9 cellular contexts compared by ENCODE assay signal in the genomic region with DNA sequence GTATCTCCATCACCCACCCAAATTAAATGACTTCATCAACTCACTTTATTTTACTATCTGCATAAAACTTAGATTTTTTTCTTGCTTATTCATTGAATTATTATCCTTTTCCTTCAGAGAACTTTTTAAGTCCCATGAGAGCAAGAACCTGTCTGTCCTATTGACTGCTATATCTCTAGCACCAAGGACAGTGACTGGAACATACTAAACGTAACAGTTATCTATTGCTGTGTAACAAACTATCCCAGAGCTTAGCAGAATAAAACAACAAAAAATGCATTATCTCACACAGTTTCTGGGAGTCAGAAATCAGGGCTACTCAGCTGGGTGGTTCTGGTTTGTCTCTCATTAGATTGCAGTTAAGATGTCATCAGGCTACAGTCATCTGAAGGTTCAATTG.
"Had no signal": no experiment of that assay in that cellular context is flagged by ENCODE, and none has a peak within 500 bp of the region (broad histone marks: within the 10 kb centered on the region; RNA-seq: fewer than 3 reads in every experiment).

No MANE protein-coding gene starts in this region.

- DNase-seq: IMR-90, Karpas-422, KBM-7, KG1 had no signal

- H3K27ac ChIP-seq: HL-60, KMS-11 had no signal

- H3K4me2 ChIP-seq: KMS-11 had no signal

- H3K4me3 ChIP-seq: K562 had no signal

- FAIRE-seq: HepG2, HTR-8/SVneo, K562 had no signal

- ATAC-seq: HepG2, K562 had no signal
